Comparison of ENCODE assay signal across 8 cellular contexts in the genomic region with DNA sequence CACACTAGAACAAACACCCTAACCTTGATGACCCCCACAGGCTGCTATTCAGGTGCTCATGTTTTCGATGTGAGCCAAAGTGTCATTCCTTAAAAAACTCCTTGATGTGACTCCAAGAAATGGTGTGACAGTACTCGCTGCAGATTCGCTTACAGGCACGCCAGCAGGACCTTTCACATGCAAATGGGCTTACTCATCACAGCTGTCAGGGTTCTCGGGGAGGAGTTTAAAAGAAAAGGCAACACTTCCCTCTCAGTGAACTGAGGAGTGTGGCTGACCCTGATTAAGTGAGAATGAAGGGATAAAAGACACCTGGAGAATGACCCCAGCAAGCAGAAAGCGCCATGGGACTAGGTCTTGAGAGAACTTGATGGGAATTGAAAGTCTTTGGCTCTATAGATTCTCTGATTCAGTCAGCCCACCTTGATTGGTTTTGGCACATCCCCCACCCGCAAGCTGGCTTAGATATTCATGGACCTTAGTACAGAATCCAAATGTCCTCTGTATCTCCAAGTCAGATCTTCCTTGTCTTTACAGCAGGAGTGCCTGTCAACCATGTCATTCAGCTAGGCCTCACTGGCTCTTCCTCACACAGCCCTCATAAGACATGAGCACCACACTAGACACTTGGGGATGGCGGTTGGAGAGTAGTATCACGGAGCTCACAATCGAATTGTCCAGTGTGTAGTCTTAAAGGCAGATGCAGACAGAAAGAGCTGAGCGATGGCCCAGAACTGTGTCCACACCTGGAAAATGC.
A peak's percentile ranks its signal among the peaks of the same experiment; 100 is the strongest.
DNase-seq lines count a peak whose midpoint lies in the region; ATAC-seq and TF ChIP-seq lines count a peak whose summit lies in the region.

No MANE protein-coding gene starts in this region.

- H3K9me3 ChIP-seq in mesenchymal stem cell (ENCODE audit: control insufficient read depth, low read length), result no peaks in the 10 kb centered on the region

- no peak overlapping the region for H3K14ac ChIP-seq in mesenchymal stem cell (ENCODE audit: low read length in 2 of 2)

- no peaks in the 10 kb centered on the region for H3K27me3 Mint-ChIP-seq in HFFc6 (ENCODE audit: insufficient read depth)
- no peaks in the 10 kb centered on the region for H3K27me3 Mint-ChIP-seq in activated T-helper 1 cell treated with anti-CD3 and anti-CD28 coated beads, Interleukin-12 subunit alpha, Interleukin-12 subunit beta, Interleukin-2, Interleukin-4 antibody, amounts not matched to agents 30 ng/mL and 10 ng/mL and 1 ng/mL, durations not matched to agents 14 hours and 24 hours and 36 hours (ENCODE audit: insufficient read depth)

- intact Hi-C loops in activated T-helper 1 cell treated with anti-CD3 and anti-CD28 coated beads, Interleukin-12 subunit alpha, Interleukin-12 subunit beta, Interleukin-2, Interleukin-4 antibody, amounts not matched to agents 30 ng/mL and 10 ng/mL and 1 ng/mL, durations not matched to agents 14 hours and 24 hours and 36 hours (cut with micrococcal nuclease), result no loop called here

- H3K36me3 ChIP-seq in GM06990 (ENCODE audit: control insufficient read depth, insufficient read depth, low read length) (peaks cover 1% of the 10 kb centered on the region; the same call in 1 of the 2 replicates), mesenchymal stem cell (ENCODE audit: control insufficient read depth in 1 of 2, insufficient read depth in 2 of 2, low read depth in 1 of 2, low read length in 2 of 2) (peaks cover 3 to 31% of the 10 kb centered on the region in 2 experiments)

- DNase-seq in GM06990 (ENCODE audit: extremely low read depth, insufficient read length), result peak; percentile 60
- DNase-seq in HFFc6, result peak; percentile 81
- DNase-seq in activated T-helper 1 cell treated with anti-CD3 and anti-CD28 coated beads, Interleukin-12 subunit alpha, Interleukin-12 subunit beta, Interleukin-2, Interleukin-4 antibody, amounts not matched to agents 30 ng/mL and 10 ng/mL and 1 ng/mL, durations not matched to agents 14 hours and 24 hours and 36 hours (ENCODE audit: low spot score), result no peak
- peak; percentile 95 for DNase-seq in mesenchymal stem cell
- DNase-seq in cortex of kidney (lab: John Stamatoyannopoulos, UW), result no peak
- no peak for DNase-seq in activated T-cell treated with anti-CD3 and anti-CD28 coated beads, Interleukin-2, amount 50 U/mL, for 48 hours

- no peak for TF ChIP-seq CTCF in GM06990 (IDR thresholded peaks at IDR 0.05; ENCODE audit: insufficient read depth, low read length, poor library complexity, severe bottlenecking)
- TF ChIP-seq CTCF in HFFc6 (IDR thresholded peaks at IDR 0.05), result no peak

- peak overlapping the region in 1 of 2 experiments; percentile 61 for H2BK12ac ChIP-seq in mesenchymal stem cell (ENCODE audit: low read length in 2 of 2)

- 48% methylated on average over 11 of the region's 11 CpGs for WGBS in mesenchymal stem cell

- H2BK120ac ChIP-seq in mesenchymal stem cell (ENCODE audit: low read depth, low read length), result peak overlapping the region; percentile 0

- H3K27me3 ChIP-seq in GM06990 (replicated peaks; ENCODE audit: control insufficient read depth, insufficient read depth, low read length), result no peaks in the 10 kb centered on the region
- H3K27me3 ChIP-seq in mesenchymal stem cell (ENCODE audit: control insufficient read depth in 1 of 2, insufficient read depth in 1 of 2, low read length in 2 of 2), result no peaks in the 10 kb centered on the region

- H3K4me1 Mint-ChIP-seq in HFFc6 (ENCODE audit: low read depth), result peaks cover 49% of the 10 kb centered on the region
- peaks cover 18% of the 10 kb centered on the region for H3K4me1 Mint-ChIP-seq in activated T-helper 1 cell treated with anti-CD3 and anti-CD28 coated beads, Interleukin-12 subunit alpha, Interleukin-12 subunit beta, Interleukin-2, Interleukin-4 antibody, amounts not matched to agents 30 ng/mL and 10 ng/mL and 1 ng/mL, durations not matched to agents 14 hours and 24 hours and 36 hours (ENCODE audit: low read depth)

- H2BK15ac ChIP-seq in mesenchymal stem cell (ENCODE audit: low read depth, poor library complexity, severe bottlenecking), result no peak overlapping the region

- no peak overlapping the region for H3K23ac ChIP-seq in mesenchymal stem cell (ENCODE audit: low read length in 2 of 2)

- H2BK5ac ChIP-seq in mesenchymal stem cell (ENCODE audit: low read depth, low read length, poor library complexity, severe bottlenecking), result no peak overlapping the region

- H3K4me2 ChIP-seq in mesenchymal stem cell (ENCODE audit: low read length, poor library complexity, severe bottlenecking), result no peak overlapping the region

- no peak overlapping the region for H3K9ac ChIP-seq in mesenchymal stem cell (ENCODE audit: low read length)

- peaks cover 18% of the 10 kb centered on the region for H3K79me1 ChIP-seq in mesenchymal stem cell (replicated peaks; ENCODE audit: low read length, poor library complexity, severe bottlenecking)

- H3K4me3 ChIP-seq in GM06990 (replicated peaks; ENCODE audit: low read depth, low read length) (no peak overlapping the region), mesenchymal stem cell (ENCODE audit: insufficient read depth in 1 of 2, low read depth in 1 of 2, low read length in 2 of 2) (no peak overlapping the region)

- H3K36me3 Mint-ChIP-seq in HFFc6 (ENCODE audit: low read depth), result no peaks in the 10 kb centered on the region
- H3K36me3 Mint-ChIP-seq in activated T-helper 1 cell treated with anti-CD3 and anti-CD28 coated beads, Interleukin-12 subunit alpha, Interleukin-12 subunit beta, Interleukin-2, Interleukin-4 antibody, amounts not matched to agents 30 ng/mL and 10 ng/mL and 1 ng/mL, durations not matched to agents 14 hours and 24 hours and 36 hours (ENCODE audit: low read depth), result peaks cover 1% of the 10 kb centered on the region

- ATAC-seq in HG02970 (IDR thresholded peaks at IDR 0.05; ENCODE audit: low FRiP score, unreplicated experiment) (no peak), HG02840 (IDR thresholded peaks at IDR 0.05; ENCODE audit: low FRiP score, unreplicated experiment) (no peak)

- peaks cover 7% of the 10 kb centered on the region for H3K4me1 ChIP-seq in mesenchymal stem cell (ENCODE audit: control insufficient read depth, insufficient read depth, low read depth, low read length)

- H3K27ac Mint-ChIP-seq in HFFc6, result peak overlapping the region; percentile 84
- H3K27ac Mint-ChIP-seq in activated T-helper 1 cell treated with anti-CD3 and anti-CD28 coated beads, Interleukin-12 subunit alpha, Interleukin-12 subunit beta, Interleukin-2, Interleukin-4 antibody, amounts not matched to agents 30 ng/mL and 10 ng/mL and 1 ng/mL, durations not matched to agents 14 hours and 24 hours and 36 hours, result peak overlapping the region; percentile 37

- peak overlapping the region in 1 of 2 experiments; percentile 91 for H3K4ac ChIP-seq in mesenchymal stem cell (ENCODE audit: low read depth in 1 of 2, low read length in 2 of 2)

- H3K18ac ChIP-seq in mesenchymal stem cell (ENCODE audit: low read depth in 1 of 2, low read length in 2 of 2), result peak overlapping the region; percentile 1 to 85

- no peaks in the 10 kb centered on the region for H3K9me3 Mint-ChIP-seq in HFFc6
- no peaks in the 10 kb centered on the region for H3K9me3 Mint-ChIP-seq in activated T-helper 1 cell treated with anti-CD3 and anti-CD28 coated beads, Interleukin-12 subunit alpha, Interleukin-12 subunit beta, Interleukin-2, Interleukin-4 antibody, amounts not matched to agents 30 ng/mL and 10 ng/mL and 1 ng/mL, durations not matched to agents 14 hours and 24 hours and 36 hours

- H2AK5ac ChIP-seq in mesenchymal stem cell (ENCODE audit: low read length, severe bottlenecking), result no peak overlapping the region

- peak overlapping the region; percentile 9 for H4K8ac ChIP-seq in mesenchymal stem cell (ENCODE audit: low read length)

- peak overlapping the region; percentile 57 for H3K4me3 Mint-ChIP-seq in HFFc6
- no peak overlapping the region for H3K4me3 Mint-ChIP-seq in activated T-helper 1 cell treated with anti-CD3 and anti-CD28 coated beads, Interleukin-12 subunit alpha, Interleukin-12 subunit beta, Interleukin-2, Interleukin-4 antibody, amounts not matched to agents 30 ng/mL and 10 ng/mL and 1 ng/mL, durations not matched to agents 14 hours and 24 hours and 36 hours

- H4K91ac ChIP-seq in mesenchymal stem cell (ENCODE audit: low read length), result peak overlapping the region; percentile 8

- no peak overlapping the region for H2AFZ ChIP-seq in mesenchymal stem cell (ENCODE audit: low read depth, low read length)

- peak overlapping the region; percentile 3 for H3K27ac ChIP-seq in mesenchymal stem cell (ENCODE audit: low read length, poor library complexity, severe bottlenecking)

Comparison
In these comparisons a context has a peak if more than half of its experiments do, and no peak if none do; other contexts are left out.
1. DNase-seq: peak in GM06990 (single experiment), HFFc6 (single experiment) and mesenchymal stem cell (single experiment); none in activated T-helper 1 cell treated with anti-CD3 and anti-CD28 coated beads, Interleukin-12 subunit alpha, Interleukin-12 subunit beta, Interleukin-2, Interleukin-4 antibody, amounts not matched to agents 30 ng/mL and 10 ng/mL and 1 ng/mL, durations not matched to agents 14 hours and 24 hours and 36 hours (single experiment), cortex of kidney (single experiment) and activated T-cell treated with anti-CD3 and anti-CD28 coated beads, Interleukin-2, amount 50 U/mL, for 48 hours (0 of 2).